In genomic region chr2:161552015-161552414, GRCh38 we compare ENCODE assay signal across 27 cellular contexts.
"Had no signal": no experiment of that assay in that cellular context is flagged by ENCODE, and none has a peak within 500 bp of the region (broad histone marks: within the 10 kb centered on the region; RNA-seq: fewer than 3 reads in every experiment).

No MANE protein-coding gene starts in this region.

- H3K4me1 ChIP-seq: esophagus squamous epithelium, gastrocnemius medialis, pancreas, suprapubic skin, transverse colon, vagina had no signal

- H3K27me3 Mint-ChIP-seq: memory B cell had no signal

- H3K4me2 ChIP-seq: smooth muscle cell had no signal

- FAIRE-seq: endometrium, keratinocyte, pancreas had no signal

- H3K27ac ChIP-seq: esophagus squamous epithelium, gastrocnemius medialis, neutrophil, pancreas, suprapubic skin, transverse colon, vagina had no signal

- H3K9me3 ChIP-seq: esophagus squamous epithelium, gastrocnemius medialis, mucosa of descending colon, neutrophil, pancreas, suprapubic skin, transverse colon, vagina had no signal

- H3K4me1 Mint-ChIP-seq: memory B cell; naive B cell; stimulated activated naive CD8-positive, alpha-beta T cell treated with anti-CD3 and anti-CD28 coated beads, Interleukin-15, amount 100 ng/mL, for 72 hours had no signal

- H3K36me3 ChIP-seq: esophagus squamous epithelium, gastrocnemius medialis, neutrophil, pancreas, suprapubic skin, transverse colon, vagina had no signal

- H3K27me3 ChIP-seq: esophagus squamous epithelium, gastrocnemius medialis, neutrophil, pancreas, suprapubic skin, transverse colon, vagina had no signal

- H3K27ac Mint-ChIP-seq: effector memory CD8-positive, alpha-beta T cell; memory B cell; naive B cell; natural killer cell treated with Interleukin-12 subunit alpha and Interleukin-12 subunit beta and Interleukin-15 and Interleukin-18, amount 100 ng/mL, for 72 hours; stimulated activated naive CD8-positive, alpha-beta T cell treated with anti-CD3 and anti-CD28 coated beads, Interleukin-15, amount 100 ng/mL, for 72 hours had no signal

- H3K4me3 ChIP-seq: esophagus squamous epithelium, gastrocnemius medialis, lung, mucosa of descending colon, pancreas, smooth muscle cell, suprapubic skin, transverse colon, vagina had no signal

- H3K4me3 Mint-ChIP-seq: effector memory CD8-positive, alpha-beta T cell; memory B cell; naive B cell; natural killer cell treated with Interleukin-12 subunit alpha and Interleukin-12 subunit beta and Interleukin-15 and Interleukin-18, amount 100 ng/mL, for 72 hours; neural crest cell; stimulated activated naive CD8-positive, alpha-beta T cell treated with anti-CD3 and anti-CD28 coated beads, Interleukin-15, amount 100 ng/mL, for 72 hours had no signal

- H3K9me3 Mint-ChIP-seq: effector memory CD8-positive, alpha-beta T cell; memory B cell; natural killer cell treated with Interleukin-12 subunit alpha and Interleukin-12 subunit beta and Interleukin-15 and Interleukin-18, amount 100 ng/mL, for 72 hours; neural crest cell; stimulated activated naive CD8-positive, alpha-beta T cell treated with anti-CD3 and anti-CD28 coated beads, Interleukin-15, amount 100 ng/mL, for 72 hours had no signal

- H3K36me3 Mint-ChIP-seq: memory B cell; naive B cell; natural killer cell treated with Interleukin-12 subunit alpha and Interleukin-12 subunit beta and Interleukin-15 and Interleukin-18, amount 100 ng/mL, for 72 hours had no signal

- DNase-seq: cortex of kidney; effector memory CD8-positive, alpha-beta T cell; erythroblast; esophagus squamous epithelium; foreskin fibroblast; gastrocnemius medialis; head of caudate nucleus; mucosa of descending colon; naive B cell; pancreas; stimulated activated CD4-positive, alpha-beta T cell treated with anti-CD3 and anti-CD28 coated beads, Interleukin-12 subunit alpha, Interleukin-12 subunit beta, amount 100 ng/mL, for 4 hours; stimulated activated CD4-positive, alpha-beta T cell treated with anti-CD3 and anti-CD28 coated beads, Interleukin-1b, Interleukin-23, amount 100 ng/mL, for 48 hours; stimulated activated CD4-positive, alpha-beta T cell treated with anti-CD3 and anti-CD28 coated beads, Interleukin-4, amount 100 ng/mL, for 1 hour; stimulated activated CD8-positive, alpha-beta memory T cell treated with anti-CD3 and anti-CD28 coated beads, Interleukin-4, amount 100 ng/mL, for 48 hours; stimulated activated naive CD4-positive, alpha-beta T cell; stimulated activated naive CD8-positive, alpha-beta T cell treated with anti-CD3 and anti-CD28 coated beads, Interleukin-15, amount 100 ng/mL, for 72 hours; transverse colon had no signal
